In genomic region chr21:41675574-41675973, GRCh38 we compare ENCODE assay signal across 23 cellular contexts.
"Had no signal": no experiment of that assay in that cellular context is flagged by ENCODE, and none has a peak within 500 bp of the region (broad histone marks: within the 10 kb centered on the region; RNA-seq: fewer than 3 reads in every experiment).

No MANE protein-coding gene starts in this region.

- H3K9me3 ChIP-seq: left ventricle myocardium inferior, ovary, right atrium auricular region, right lobe of liver, stomach, testis, thyroid gland, transverse colon, upper lobe of left lung had no signal

- H3K27me3 ChIP-seq: ovary, right atrium auricular region, right lobe of liver, testis, thyroid gland, transverse colon, upper lobe of left lung had no signal

- H3K9me3 Mint-ChIP-seq: naive thymus-derived CD4-positive, alpha-beta T cell; stimulated activated naive B cell treated with anti-CD40 and anti-IgM and Interleukin-4, amounts not matched to agents 10 μg/mL and 1 μg/mL and 100 μg/mL, for 72 hours had no signal

- H3K36me3 ChIP-seq: left ventricle myocardium inferior, ovary, right atrium auricular region, right lobe of liver, stomach, thyroid gland, transverse colon, upper lobe of left lung had no signal

- DNase-seq: islet precursor cell; left ventricle myocardium inferior; mesendoderm; naive thymus-derived CD4-positive, alpha-beta T cell; ovary; right lobe of liver; stimulated activated CD4-positive, alpha-beta T cell treated with anti-CD3 and anti-CD28 coated beads, Interleukin-12 subunit alpha, Interleukin-12 subunit beta, amount 100 ng/mL, for 4 hours; stimulated activated CD4-positive, alpha-beta T cell treated with anti-CD3 and anti-CD28 coated beads, Interleukin-15, amount 100 ng/mL, for 24 hours; stimulated activated CD4-positive, alpha-beta T cell treated with anti-CD3 and anti-CD28 coated beads, Interleukin-2, amount 100 ng/mL, for 24 hours; stimulated activated CD4-positive, alpha-beta T cell treated with anti-CD3 and anti-CD28 coated beads, Interleukin-4, amount 100 ng/mL, for 1 hour; stimulated activated naive B cell treated with anti-CD40 and anti-IgM and Interleukin-4, amounts not matched to agents 10 μg/mL and 1 μg/mL and 100 μg/mL, for 72 hours; stimulated activated naive CD8-positive, alpha-beta T cell treated with anti-CD3 and anti-CD28 coated beads, Interleukin-15, Interleukin-2, amounts not matched to agents 100 U/mL and 50 U/mL, for 24 hours; stomach; testis; thyroid gland; transverse colon; upper lobe of left lung had no signal

- ATAC-seq: naive thymus-derived CD4-positive, alpha-beta T cell; natural killer cell treated with Interleukin-12 subunit alpha and Interleukin-12 subunit beta and Interleukin-15 and Interleukin-18, amount 100 ng/mL, for 72 hours; right lobe of liver; stimulated activated naive B cell treated with anti-CD40 and anti-IgM and Interleukin-4, amounts not matched to agents 10 μg/mL and 1 μg/mL and 100 μg/mL, for 72 hours; stimulated activated naive CD8-positive, alpha-beta T cell treated with anti-CD3 and anti-CD28 coated beads, Interleukin-15, Interleukin-2, amounts not matched to agents 100 U/mL and 50 U/mL, for 24 hours had no signal

- H3K27ac ChIP-seq: left ventricle myocardium inferior, ovary, right atrium auricular region, right lobe of liver, skin epidermis, stomach, testis, thyroid gland, transverse colon, upper lobe of left lung had no signal

- H3K36me3 Mint-ChIP-seq: mesothelial cell of epicardium; naive thymus-derived CD4-positive, alpha-beta T cell; natural killer cell treated with Interleukin-12 subunit alpha and Interleukin-12 subunit beta and Interleukin-15 and Interleukin-18, amount 100 ng/mL, for 72 hours; stimulated activated naive B cell treated with anti-CD40 and anti-IgM and Interleukin-4, amounts not matched to agents 10 μg/mL and 1 μg/mL and 100 μg/mL, for 72 hours had no signal

- H3K4me3 ChIP-seq: left ventricle myocardium inferior, lung, ovary, right atrium auricular region, right lobe of liver, skin epidermis, stomach, testis, thyroid gland, transverse colon, upper lobe of left lung had no signal

- H3K4me3 Mint-ChIP-seq: mesothelial cell of epicardium; naive thymus-derived CD4-positive, alpha-beta T cell; natural killer cell treated with Interleukin-12 subunit alpha and Interleukin-12 subunit beta and Interleukin-15 and Interleukin-18, amount 100 ng/mL, for 72 hours; stimulated activated naive B cell treated with anti-CD40 and anti-IgM and Interleukin-4, amounts not matched to agents 10 μg/mL and 1 μg/mL and 100 μg/mL, for 72 hours had no signal

- H3K27ac Mint-ChIP-seq: mesothelial cell of epicardium; naive thymus-derived CD4-positive, alpha-beta T cell; natural killer cell treated with Interleukin-12 subunit alpha and Interleukin-12 subunit beta and Interleukin-15 and Interleukin-18, amount 100 ng/mL, for 72 hours; progenitor cell of endocrine pancreas; stimulated activated naive B cell treated with anti-CD40 and anti-IgM and Interleukin-4, amounts not matched to agents 10 μg/mL and 1 μg/mL and 100 μg/mL, for 72 hours had no signal
